In the genomic region with DNA sequence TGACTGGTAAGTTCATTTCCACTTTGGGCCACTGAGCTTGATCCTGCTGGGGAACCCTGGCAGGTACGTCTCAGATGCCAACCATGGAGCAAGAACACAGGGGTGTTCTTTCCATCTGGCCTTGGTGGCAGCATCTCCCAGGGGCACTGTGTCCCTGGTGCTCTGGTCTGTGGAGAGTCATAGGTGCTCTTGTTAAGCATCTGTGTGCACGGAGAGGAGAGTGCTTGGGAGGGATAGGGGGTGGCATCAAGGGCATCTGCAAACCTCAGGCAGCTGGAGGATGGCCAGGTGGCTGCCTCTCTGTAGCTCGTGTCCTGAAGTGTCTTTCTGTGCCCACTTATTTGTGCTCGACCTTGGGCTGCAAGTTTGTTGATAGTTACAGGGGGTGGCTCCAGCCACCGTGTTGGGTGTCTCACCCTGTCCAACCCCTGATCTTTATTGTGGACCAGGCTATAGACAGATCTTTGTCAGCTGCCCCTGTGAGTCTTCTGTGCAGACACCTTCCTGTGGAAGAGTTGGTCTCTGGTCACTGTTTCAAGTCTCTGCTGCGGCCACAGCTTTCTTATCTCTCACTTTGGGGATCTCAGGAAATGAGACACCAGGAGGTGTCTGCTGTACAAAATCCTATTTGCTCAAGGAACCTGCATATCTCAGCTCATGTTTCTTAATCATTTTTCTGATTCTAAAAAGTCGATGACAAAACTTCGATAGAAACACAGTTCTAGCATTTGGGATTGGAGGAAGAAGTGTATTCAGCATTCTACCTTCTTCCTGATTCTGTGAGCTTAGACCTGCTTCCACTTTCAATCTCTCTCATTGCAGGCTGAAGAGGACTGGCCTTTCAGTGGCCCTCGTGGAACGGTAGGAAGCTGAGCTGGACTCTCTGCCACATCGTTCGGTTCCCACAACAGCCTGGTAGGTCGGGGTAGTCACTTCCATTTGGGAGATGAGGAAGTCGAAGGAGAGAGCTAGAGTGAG, we compare ENCODE assay signal across 9 cellular contexts. TPM values are rescaled to one million over a fixed set of nuclear protein-coding genes. Genes with fewer than 3 reads are reported as not detected.
DNase-seq lines count a peak whose midpoint lies in the region; ATAC-seq and TF ChIP-seq lines count a peak whose summit lies in the region.
"Had no signal": no experiment of that assay in that cellular context is flagged by ENCODE, and none has a peak within 500 bp of the region (broad histone marks: within the 10 kb centered on the region; RNA-seq: fewer than 3 reads in every experiment).

No MANE protein-coding gene starts in this region.

- intact Hi-C loops in psoas muscle (cut with DNase I) (no loop called here), stomach (cut with DNase I; ENCODE audit: low total_unique reads) (no loop called here)

- no peak for TF ChIP-seq EP300 in stomach (IDR thresholded peaks at IDR 0.05)

- no peak for TF ChIP-seq CTCF in psoas muscle (IDR thresholded peaks at IDR 0.05)
- no peak for TF ChIP-seq CTCF in stomach (IDR thresholded peaks at IDR 0.05)

- H3K27me3 ChIP-seq in CD4-positive, CD25-positive, alpha-beta regulatory T cell (ENCODE audit: control insufficient read depth, insufficient read depth, low read length) = peaks cover 3% of the 10 kb centered on the region
- H3K27me3 ChIP-seq in psoas muscle (ENCODE audit: insufficient read depth in 3 of 3, low read length in 2 of 3) (peaks cover 0 to 6% (median 2%) of the 10 kb centered on the region in 3 donors), stomach (no peaks in the 10 kb centered on the region)

- no peak overlapping the region for H3K27ac ChIP-seq in CD4-positive, CD25-positive, alpha-beta regulatory T cell (ENCODE audit: insufficient read depth, low read length, poor library complexity, severe bottlenecking)
- no peak overlapping the region for H3K27ac ChIP-seq in psoas muscle
- H3K27ac ChIP-seq in stomach = no peak overlapping the region

- no peak overlapping the region for H3K4me3 ChIP-seq in CD4-positive, CD25-positive, alpha-beta regulatory T cell (ENCODE audit: low read depth, low read length)
- H3K4me3 ChIP-seq in psoas muscle = no peak overlapping the region
- no peak overlapping the region for H3K4me3 ChIP-seq in stomach

- no peaks in the 10 kb centered on the region for H3K9me3 Mint-ChIP-seq in CD4-positive, CD25-positive, alpha-beta regulatory T cell

- no peaks in the 10 kb centered on the region for H3K9me3 ChIP-seq in CD4-positive, CD25-positive, alpha-beta regulatory T cell (ENCODE audit: control insufficient read depth in 2 of 2, low read length in 2 of 2)
- H3K9me3 ChIP-seq in psoas muscle (no peaks in the 10 kb centered on the region), stomach (no peaks in the 10 kb centered on the region)

- no peaks in the 10 kb centered on the region for H3K4me1 ChIP-seq in CD4-positive, CD25-positive, alpha-beta regulatory T cell (ENCODE audit: control insufficient read depth, insufficient read depth, low read length, poor library complexity, severe bottlenecking)
- no peaks in the 10 kb centered on the region for H3K4me1 ChIP-seq in psoas muscle
- peaks cover 0 to 13% (median 7%) of the 10 kb centered on the region in 4 donors for H3K4me1 ChIP-seq in stomach

- no peak for TF ChIP-seq POLR2A in stomach (IDR thresholded peaks at IDR 0.05)

- no peaks in the 10 kb centered on the region for H3K36me3 ChIP-seq in CD4-positive, CD25-positive, alpha-beta regulatory T cell (ENCODE audit: control insufficient read depth, insufficient read depth, low read length)
- H3K36me3 ChIP-seq in psoas muscle (ENCODE audit: insufficient read depth in 1 of 2, low read depth in 1 of 2) (no peaks in the 10 kb centered on the region), stomach (no peaks in the 10 kb centered on the region)

- peak in 1 of 2 donors; percentile 22 for ATAC-seq in CD4-positive, CD25-positive, alpha-beta regulatory T cell (ENCODE audit: low read depth in 2 of 2)
- peak; percentile 25 for ATAC-seq in GM18870 (IDR thresholded peaks at IDR 0.05; ENCODE audit: unreplicated experiment)
- peak; percentile 30 for ATAC-seq in HG03442 (IDR thresholded peaks at IDR 0.05; ENCODE audit: unreplicated experiment)
- no peak for ATAC-seq in psoas muscle

- H3K27me3 Mint-ChIP-seq in CD4-positive, CD25-positive, alpha-beta regulatory T cell = peaks cover 8% of the 10 kb centered on the region

- peak overlapping the region in 2 of 3 donors; percentile 29 to 66 for H3K27ac Mint-ChIP-seq in CD4-positive, CD25-positive, alpha-beta regulatory T cell

- H3K36me3 Mint-ChIP-seq in CD4-positive, CD25-positive, alpha-beta regulatory T cell = no peaks in the 10 kb centered on the region

- 70 to 78% (median 76%) methylated on average over 14 of the region's 14 CpGs for WGBS in psoas muscle, 3 donors
- 67 to 75% (median 72%) methylated on average over 14 of the region's 14 CpGs for WGBS in stomach, 5 donors

- peaks cover 0 to 4% (median 0%) of the 10 kb centered on the region in 4 donors for H3K4me1 Mint-ChIP-seq in CD4-positive, CD25-positive, alpha-beta regulatory T cell

- H3K4me3 Mint-ChIP-seq in CD4-positive, CD25-positive, alpha-beta regulatory T cell = no peak overlapping the region

- no peak for DNase-seq in CD4-positive, CD25-positive, alpha-beta regulatory T cell
- DNase-seq in ecto neural progenitor cell (ENCODE audit: low spot score) (peak; percentile 34), OCI-M2 (lab: John Stamatoyannopoulos, UW; ENCODE audit: unreplicated experiment) (no peak), psoas muscle (no peak), T-helper 9 cell (no peak), stomach (no peak)
- DNase-seq: stimulated activated CD4-positive, alpha-beta T cell treated with anti-CD3 and anti-CD28 coated beads, Interleukin-15, amount 100 ng/mL, for 24 hours had no signal

RNA-seq across cellular contexts. Expression of a gene that starts 17.2 kb away (rescaled TPM):
- total RNA-seq in CD4-positive, CD25-positive, alpha-beta regulatory T cell = 8.0 TPM
- polyA plus RNA-seq in CD4-positive, CD25-positive, alpha-beta regulatory T cell = 10 to 100 TPM; 11.3 to 30.8 (median 18.4) TPM
- total RNA-seq in psoas muscle (10 to 100 TPM in 1 of 4 donors, 1 to 10 TPM in 3; 6.1 to 11.9 (median 7.0) TPM), stomach (1 to 10 TPM in 2 of 5 donors, under 1 TPM in 3; under 0.01 to 8.3 (median 0.29) TPM)
- polyA plus RNA-seq in psoas muscle (1 to 10 TPM; 4.4 to 7.8 (median 4.7) TPM), stomach (1 to 10 TPM; 2.8 to 3.2 (median 2.9) TPM)

RNA-seq across cellular contexts. Expression of a gene that starts 54.1 kb away (rescaled TPM):
- total RNA-seq in CD4-positive, CD25-positive, alpha-beta regulatory T cell = 2.9 TPM
- polyA plus RNA-seq in CD4-positive, CD25-positive, alpha-beta regulatory T cell = 1 to 10 TPM; 2.2 to 7.6 (median 4.1) TPM
- total RNA-seq in psoas muscle = 1 to 10 TPM; 1.6 to 3.2 (median 2.8) TPM
- polyA plus RNA-seq in psoas muscle = 1 to 10 TPM; 2.6 to 3.8 (median 3.7) TPM
- 10 to 100 TPM in 2 of 5 donors, 1 to 10 TPM in 1, not detected in 2; 2.0 to 17.0 (median 14.8) TPM for total RNA-seq in stomach
- 1 to 10 TPM; 1.8 to 2.6 (median 2.4) TPM for polyA plus RNA-seq in stomach

Comparison
In these comparisons a context has a peak if more than half of its experiments do, and no peak if none do; other contexts are left out.
1. ATAC-seq: peak in GM18870 (single experiment) and HG03442 (single experiment); none in psoas muscle (0 of 4).